In the genomic region with DNA sequence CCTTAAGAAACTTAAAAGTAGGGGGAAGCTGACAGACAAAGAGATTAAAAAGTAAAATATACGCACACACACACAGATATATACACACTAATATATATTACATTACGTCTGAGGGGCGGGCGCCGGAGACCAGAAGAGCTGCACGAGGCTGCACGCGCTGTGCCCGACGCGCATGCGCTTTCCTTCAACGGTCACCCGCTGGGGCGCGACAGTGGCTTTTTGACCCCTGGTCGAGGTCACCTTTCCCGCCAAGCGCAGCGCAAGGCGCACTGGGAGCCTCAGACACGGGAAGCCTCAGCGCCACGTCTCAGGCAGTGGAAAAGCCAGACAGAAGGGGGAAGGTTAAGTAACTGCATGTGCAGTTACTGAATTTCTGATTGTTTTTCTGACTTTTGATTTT, we compare ENCODE assay signal across 34 cellular contexts. TPM values are rescaled to one million over a fixed set of nuclear protein-coding genes. Genes with fewer than 3 reads are reported as not detected.
"Had no signal": no experiment of that assay in that cellular context is flagged by ENCODE, and none has a peak within 500 bp of the region (broad histone marks: within the 10 kb centered on the region; RNA-seq: fewer than 3 reads in every experiment).

Gene HORMAD1, minus strand, starts transcription at position 193 of the 400 bp plus-strand sequence. CDS start 1,390 bp downstream, outside the sequence.

- H3K36me3 ChIP-seq: ascending aorta, cardiac muscle cell, WERI-Rb-1 had no signal

- H3K36me3 Mint-ChIP-seq: activated naive CD4-positive, alpha-beta T cell treated with anti-CD3 and anti-CD28 coated beads, Interleukin-2, amount 50 U/mL, for 24 hours had no signal

- H3K9me3 Mint-ChIP-seq: activated CD4-positive, alpha-beta T cell treated with anti-CD3 and anti-CD28 coated beads, Interleukin-2, amount 10 ng/mL, durations not matched to agents 7 days and 5 days; activated naive CD4-positive, alpha-beta T cell treated with anti-CD3 and anti-CD28 coated beads, Interleukin-2, amount 50 U/mL, for 24 hours; activated naive CD8-positive, alpha-beta T cell treated with anti-CD3 and anti-CD28 coated beads, Interleukin-2, amount 10 ng/mL, durations not matched to agents 7 days and 5 days; activated T-cell treated with anti-CD3 and anti-CD28 coated beads, Interleukin-2, amount 50 U/mL, for 24 hours; activated T-helper 2 cell treated with anti-CD3 and anti-CD28 coated beads, Interferon-gamma antibody, Interleukin-2, Interleukin-4, amounts not matched to agents 10 μg/mL and 5 μg/mL and 100 μg/mL, durations not matched to agents 14 hours and 24 hours and 36 hours; central memory CD8-positive, alpha-beta T cell had no signal

- H3K4me3 Mint-ChIP-seq: activated CD4-positive, alpha-beta T cell treated with anti-CD3 and anti-CD28 coated beads, Interleukin-2, amount 10 ng/mL, durations not matched to agents 7 days and 5 days; activated CD8-positive, alpha-beta T cell treated with anti-CD3 and anti-CD28 coated beads, Interleukin-2, amount 10 ng/mL, durations not matched to agents 7 days and 5 days; activated naive CD4-positive, alpha-beta T cell treated with anti-CD3 and anti-CD28 coated beads, Interleukin-2, amount 50 U/mL, for 24 hours; activated naive CD8-positive, alpha-beta T cell treated with anti-CD3 and anti-CD28 coated beads, Interleukin-2, amount 10 ng/mL, durations not matched to agents 7 days and 5 days; activated T-cell treated with anti-CD3 and anti-CD28 coated beads, Interleukin-2, amount 50 U/mL, for 24 hours; central memory CD8-positive, alpha-beta T cell had no signal

- H3K4me1 Mint-ChIP-seq: activated CD4-positive, alpha-beta T cell treated with anti-CD3 and anti-CD28 coated beads, Interleukin-2, amount 10 ng/mL, durations not matched to agents 7 days and 5 days; activated naive CD4-positive, alpha-beta T cell treated with anti-CD3 and anti-CD28 coated beads, Interleukin-2, amount 50 U/mL, for 24 hours; activated naive CD8-positive, alpha-beta T cell treated with anti-CD3 and anti-CD28 coated beads, Interleukin-2, amount 10 ng/mL, durations not matched to agents 7 days and 5 days had no signal

- H3K4me3 ChIP-seq: ascending aorta, cardiac muscle cell, PC-9 had no signal

- ATAC-seq: activated CD8-positive, alpha-beta T cell treated with anti-CD3 and anti-CD28 coated beads, Interleukin-2, amount 10 ng/mL, durations not matched to agents 7 days and 5 days; Right ventricle myocardium inferior had no signal

- H3K27me3 ChIP-seq: ascending aorta, cardiac muscle cell had no signal

- H3K9me3 ChIP-seq: ascending aorta had no signal

- H3K27ac Mint-ChIP-seq: activated CD4-positive, alpha-beta T cell treated with anti-CD3 and anti-CD28 coated beads, Interleukin-2, amount 10 ng/mL, durations not matched to agents 7 days and 5 days; activated CD8-positive, alpha-beta T cell treated with anti-CD3 and anti-CD28 coated beads, Interleukin-2, amount 10 ng/mL, durations not matched to agents 7 days and 5 days; activated naive CD4-positive, alpha-beta T cell treated with anti-CD3 and anti-CD28 coated beads, Interleukin-2, amount 50 U/mL, for 24 hours; activated naive CD8-positive, alpha-beta T cell treated with anti-CD3 and anti-CD28 coated beads, Interleukin-2, amount 10 ng/mL, durations not matched to agents 7 days and 5 days; activated T-cell treated with anti-CD3 and anti-CD28 coated beads, Interleukin-2, amount 50 U/mL, for 24 hours; activated T-helper 2 cell treated with anti-CD3 and anti-CD28 coated beads, Interferon-gamma antibody, Interleukin-2, Interleukin-4, amounts not matched to agents 10 μg/mL and 5 μg/mL and 100 μg/mL, durations not matched to agents 14 hours and 24 hours and 36 hours had no signal

- H3K27ac ChIP-seq: ascending aorta, cardiac muscle cell, PC-9, RWPE1, WERI-Rb-1 had no signal

- H3K27me3 Mint-ChIP-seq: activated CD4-positive, alpha-beta T cell treated with anti-CD3 and anti-CD28 coated beads, Interleukin-2, amount 10 ng/mL, durations not matched to agents 7 days and 5 days; activated naive CD4-positive, alpha-beta T cell treated with anti-CD3 and anti-CD28 coated beads, Interleukin-2, amount 50 U/mL, for 24 hours; activated T-cell treated with anti-CD3 and anti-CD28 coated beads, Interleukin-2, amount 50 U/mL, for 24 hours; central memory CD8-positive, alpha-beta T cell had no signal

- DNase-seq: activated CD4-positive, alpha-beta T cell treated with anti-CD3 and anti-CD28 coated beads, Interleukin-2, amount 10 ng/mL, durations not matched to agents 7 days and 5 days; activated CD4-positive, alpha-beta T cell treated with anti-CD3 and anti-CD28 coated beads, Interleukin-2, amount 50 U/mL, for 48 hours; activated CD4-positive, CD25-positive, alpha-beta regulatory T cell; activated CD8-positive, alpha-beta T cell treated with anti-CD3 and anti-CD28 coated beads, Interleukin-2, amount 10 ng/mL, durations not matched to agents 7 days and 5 days; activated gamma-delta T cell; activated naive CD4-positive, alpha-beta T cell treated with Interleukin-2 at 50 U/mL for 16 hours; activated naive CD8-positive, alpha-beta T cell treated with anti-CD3 and anti-CD28 coated beads, Interleukin-2, amount 10 ng/mL, durations not matched to agents 7 days and 5 days; activated T-cell treated with anti-CD3 and anti-CD28 coated beads, Interleukin-2, amount 50 U/mL, for 24 hours; amygdala; Karpas-422; KBM-7; NCI-H1048; NCI-H1105 treated with DMSO at 0.1 percent for 48 hours; NCI-H1436; NCI-H1694; NCI-H1930; NCI-H2081 treated with DMSO at 0.1 percent for 48 hours; NCI-H226; NCI-H446 treated with DMSO at 0.1 percent for 48 hours; NCI-H524 treated with DMSO at 0.1 percent for 48 hours; NK-92 treated with Interleukin-12 subunit alpha and Interleukin-12 subunit beta, amount 100 ng/mL, for 24 hours; PC-9; SIG-M5; T1000; WERI-Rb-1 had no signal

- H3K4me1 ChIP-seq: ascending aorta had no signal

RNA-seq across cellular contexts. Expression of gene HORMAD1, which starts in this region (rescaled TPM):
- total RNA-seq: ascending aorta; cardiac muscle cell; MCF 10A; PC-9; Right ventricle myocardium inferior; T-helper 1 cell treated with Interleukin-12 subunit alpha and Interleukin-12 subunit beta and Interleukin-4 antibody, amounts not matched to agents 30 ng/mL and 1 ng/mL, for 36 hours had no signal
- polyA plus RNA-seq: cardiac muscle cell had no signal
